In genomic region chr19:49574206-49574755, GRCh38 we compare ENCODE assay signal across 22 cellular contexts. TPM values are rescaled to one million over a fixed set of nuclear protein-coding genes. Genes with fewer than 3 reads are reported as not detected.
DNase-seq lines count a peak whose midpoint lies in the region; ATAC-seq and TF ChIP-seq lines count a peak whose summit lies in the region.
"Had no signal": no experiment of that assay in that cellular context is flagged by ENCODE, and none has a peak within 500 bp of the region (broad histone marks: within the 10 kb centered on the region; RNA-seq: fewer than 3 reads in every experiment).

No MANE protein-coding gene starts in this region.

- intact Hi-C loops in activated naive CD4-positive, alpha-beta T cell treated with anti-CD3 and anti-CD28 coated beads for 36 hours (cut with micrococcal nuclease): loop anchor here (5.0 kb wide), 1 partner anchor 37 kb away; no protein-coding TSS in a partner anchor
- intact Hi-C loops in gastrocnemius medialis (cut with DNase I; ENCODE audit: low total_unique reads): no loop called here

- no peaks in the 10 kb centered on the region for H3K27me3 ChIP-seq in gastrocnemius medialis
- H3K27me3 ChIP-seq: heart left ventricle had no signal

- H3K4me3 Mint-ChIP-seq in activated naive CD4-positive, alpha-beta T cell treated with anti-CD3 and anti-CD28 coated beads for 36 hours: no peak overlapping the region
- H3K4me3 Mint-ChIP-seq in activated naive CD8-positive, alpha-beta T cell treated with anti-CD3 and anti-CD28 coated beads for 36 hours: no peak overlapping the region
- H3K4me3 Mint-ChIP-seq: activated CD4-positive, alpha-beta T cell treated with anti-CD3 and anti-CD28 coated beads, Interleukin-2, amount 10 ng/mL, durations not matched to agents 24 days and 14 days; activated naive CD4-positive, alpha-beta T cell treated with anti-CD3 and anti-CD28 coated beads, Interleukin-2, amount 10 ng/mL, durations not matched to agents 7 days and 5 days; CD14-positive monocyte; effector memory CD8-positive, alpha-beta T cell had no signal

- no peak overlapping the region for H3K4me3 ChIP-seq in gastrocnemius medialis
- H3K4me3 ChIP-seq: GM12878, heart left ventricle, prostate gland had no signal

- H3K4me1 ChIP-seq in gastrocnemius medialis: peaks cover 60 to 75% of the 10 kb centered on the region in 2 donors
- H3K4me1 ChIP-seq: prostate gland had no signal

- DNase-seq in activated naive CD4-positive, alpha-beta T cell treated with anti-CD3 and anti-CD28 coated beads for 36 hours: no peak
- DNase-seq in activated naive CD4-positive, alpha-beta T cell (lab: John Stamatoyannopoulos, UW): no peak
- DNase-seq in activated naive CD8-positive, alpha-beta T cell treated with anti-CD3 and anti-CD28 coated beads for 36 hours: no peak
- DNase-seq in gastrocnemius medialis (no peak), omental fat pad (ENCODE audit: low spot score) (no peak)
- no peak for DNase-seq in activated CD4-positive, CD25-positive, alpha-beta regulatory T cell (lab: John Stamatoyannopoulos, UW)
- DNase-seq: activated CD4-positive, alpha-beta T cell treated with anti-CD3 and anti-CD28 coated beads, Interleukin-2, amount 10 ng/mL, durations not matched to agents 24 days and 14 days; activated naive CD4-positive, alpha-beta T cell treated with anti-CD3 and anti-CD28 coated beads, Interleukin-2, amount 10 ng/mL, durations not matched to agents 7 days and 5 days; DMS153; effector memory CD8-positive, alpha-beta T cell; heart left ventricle; Kasumi-1; midbrain; NCI-H1105; NCI-H2107; NCI-H524 treated with DMSO at 0.1 percent for 48 hours; stimulated activated CD4-positive, alpha-beta T cell treated with anti-CD3 and anti-CD28 coated beads, Interleukin-4, amount 100 ng/mL, for 24 hours had no signal

- H3K36me3 Mint-ChIP-seq in activated naive CD4-positive, alpha-beta T cell treated with anti-CD3 and anti-CD28 coated beads for 36 hours (ENCODE audit: low read depth): peaks cover 5% of the 10 kb centered on the region
- peaks cover 2% of the 10 kb centered on the region for H3K36me3 Mint-ChIP-seq in activated naive CD8-positive, alpha-beta T cell treated with anti-CD3 and anti-CD28 coated beads for 36 hours

- H3K9me3 Mint-ChIP-seq in activated naive CD4-positive, alpha-beta T cell treated with anti-CD3 and anti-CD28 coated beads for 36 hours: no peaks in the 10 kb centered on the region
- H3K9me3 Mint-ChIP-seq in activated naive CD8-positive, alpha-beta T cell treated with anti-CD3 and anti-CD28 coated beads for 36 hours: no peaks in the 10 kb centered on the region
- H3K9me3 Mint-ChIP-seq: activated CD4-positive, alpha-beta T cell treated with anti-CD3 and anti-CD28 coated beads, Interleukin-2, amount 10 ng/mL, durations not matched to agents 24 days and 14 days; activated naive CD4-positive, alpha-beta T cell treated with anti-CD3 and anti-CD28 coated beads, Interleukin-2, amount 10 ng/mL, durations not matched to agents 7 days and 5 days; CD14-positive monocyte; effector memory CD8-positive, alpha-beta T cell had no signal

- in situ Hi-C loops in gastrocnemius medialis (cut with MboI; ENCODE audit: low sequenced_read_pairs in 4 of 4): loop anchor here in 3 of 4 donors (5.0 to 10.0 kb wide), 3 partner anchors 77 to 101 kb away; partner anchors contain the start of genes BCL2L12 (in 1 of the 3), IRF3 (in 1 of the 3), PRMT1 (in 1 of the 3) and RPS11 (in 1 of the 3)

- peak overlapping the region; percentile 53 for H3K27ac Mint-ChIP-seq in activated naive CD4-positive, alpha-beta T cell treated with anti-CD3 and anti-CD28 coated beads for 36 hours
- H3K27ac Mint-ChIP-seq in activated naive CD8-positive, alpha-beta T cell treated with anti-CD3 and anti-CD28 coated beads for 36 hours: peak overlapping the region; percentile 20
- H3K27ac Mint-ChIP-seq: effector memory CD8-positive, alpha-beta T cell had no signal

- CTCF ChIA-PET in activated naive CD4-positive, alpha-beta T cell treated with anti-CD3 and anti-CD28 coated beads for 36 hours (lab: Charles Lee): interaction anchor here (0.6 to 6.7 kb wide), 5 partner anchors 14 to 71 kb away, joined by 3 to 74 read pairs (median 4); no protein-coding TSS in a partner anchor

- no peaks in the 10 kb centered on the region for H3K27me3 Mint-ChIP-seq in activated naive CD4-positive, alpha-beta T cell treated with anti-CD3 and anti-CD28 coated beads for 36 hours (ENCODE audit: low read depth)
- H3K27me3 Mint-ChIP-seq in activated naive CD8-positive, alpha-beta T cell treated with anti-CD3 and anti-CD28 coated beads for 36 hours: no peaks in the 10 kb centered on the region
- H3K27me3 Mint-ChIP-seq: activated CD4-positive, alpha-beta T cell treated with anti-CD3 and anti-CD28 coated beads, Interleukin-2, amount 10 ng/mL, durations not matched to agents 24 days and 14 days; activated naive CD4-positive, alpha-beta T cell treated with anti-CD3 and anti-CD28 coated beads, Interleukin-2, amount 10 ng/mL, durations not matched to agents 7 days and 5 days; effector memory CD8-positive, alpha-beta T cell had no signal

- TF ChIP-seq CTCF in gastrocnemius medialis (IDR thresholded peaks at IDR 0.05 in 4 of 5, conservative IDR thresholded peaks at IDR 0.05 in 1 of 5) (no peak), omental fat pad (IDR thresholded peaks at IDR 0.05) (no peak)

- H3K27ac ChIP-seq in gastrocnemius medialis: peak overlapping the region in 3 of 4 donors; percentile 35 to 85 (median 70)
- H3K27ac ChIP-seq: heart left ventricle, prostate gland, RWPE1 had no signal

- TF ChIP-seq POLR2A in gastrocnemius medialis (IDR thresholded peaks at IDR 0.05): no peak

- peaks cover 0 to 12% of the 10 kb centered on the region in 2 donors for H3K36me3 ChIP-seq in gastrocnemius medialis
- H3K36me3 ChIP-seq: prostate gland had no signal

- H3K4me1 Mint-ChIP-seq in activated naive CD4-positive, alpha-beta T cell treated with anti-CD3 and anti-CD28 coated beads for 36 hours (ENCODE audit: low read depth): peaks cover 48% of the 10 kb centered on the region
- peaks cover 30% of the 10 kb centered on the region for H3K4me1 Mint-ChIP-seq in activated naive CD8-positive, alpha-beta T cell treated with anti-CD3 and anti-CD28 coated beads for 36 hours

- no peak for ATAC-seq in gastrocnemius medialis
- ATAC-seq in omental fat pad (ENCODE audit: low FRiP score): no peak
- ATAC-seq: effector memory CD8-positive, alpha-beta T cell; GM12878; heart left ventricle; left lobe of liver had no signal

- no peaks in the 10 kb centered on the region for H3K9me3 ChIP-seq in gastrocnemius medialis
- H3K9me3 ChIP-seq: heart left ventricle, prostate gland had no signal

RNA-seq across cellular contexts. Expression of gene NOSIP, which starts 6.1 kb away (rescaled TPM):
- total RNA-seq in activated naive CD4-positive, alpha-beta T cell treated with anti-CD3 and anti-CD28 coated beads for 36 hours: 10 to 100 TPM; 76.4 to 77.4 TPM
- total RNA-seq in activated naive CD8-positive, alpha-beta T cell treated with anti-CD3 and anti-CD28 coated beads for 36 hours: 10 to 100 TPM; 61.4 to 69.5 TPM
- total RNA-seq in gastrocnemius medialis (10 to 100 TPM; 62.4 to 92.8 (median 78.9) TPM), omental fat pad (10 to 100 TPM; 36.9 to 70.8 (median 46.4) TPM)

RNA-seq across cellular contexts. Expression of gene PRRG2, which starts 6.8 kb away (rescaled TPM):
- under 1 TPM; 0.52 TPM for total RNA-seq in activated naive CD4-positive, alpha-beta T cell treated with anti-CD3 and anti-CD28 coated beads for 36 hours
- total RNA-seq in activated naive CD8-positive, alpha-beta T cell treated with anti-CD3 and anti-CD28 coated beads for 36 hours: 1 to 10 TPM; 1.5 to 1.6 TPM
- total RNA-seq in gastrocnemius medialis (1 to 10 TPM in 3 of 4 donors, not detected in 1; 1.4 to 4.6 (median 3.8) TPM), omental fat pad (1 to 10 TPM in 2 of 4 donors, under 1 TPM in 1, not detected in 1; 0.79 to 5.2 (median 2.3) TPM)

RNA-seq across cellular contexts. Expression of gene PRR12, which starts 16.7 kb away (rescaled TPM):
- 10 to 100 TPM; 16.4 to 16.9 TPM for total RNA-seq in activated naive CD4-positive, alpha-beta T cell treated with anti-CD3 and anti-CD28 coated beads for 36 hours
- 10 to 100 TPM; 16.0 to 17.8 TPM for total RNA-seq in activated naive CD8-positive, alpha-beta T cell treated with anti-CD3 and anti-CD28 coated beads for 36 hours
- total RNA-seq in gastrocnemius medialis: 1 to 10 TPM; 3.4 to 7.7 (median 3.8) TPM
- 10 to 100 TPM in 1 of 4 donors, 1 to 10 TPM in 3; 3.3 to 11.3 (median 4.1) TPM for total RNA-seq in omental fat pad

RNA-seq across cellular contexts. Expression of gene RCN3, which starts 46.5 kb away (rescaled TPM):
- 1 to 10 TPM; 6.7 to 7.2 TPM for total RNA-seq in activated naive CD4-positive, alpha-beta T cell treated with anti-CD3 and anti-CD28 coated beads for 36 hours
- total RNA-seq in activated naive CD8-positive, alpha-beta T cell treated with anti-CD3 and anti-CD28 coated beads for 36 hours: 1 to 10 TPM; 3.6 to 4.3 TPM
- total RNA-seq in gastrocnemius medialis (10 to 100 TPM in 2 of 4 donors, 1 to 10 TPM in 2; 1.2 to 11.7 (median 7.6) TPM), omental fat pad (10 to 100 TPM; 23.7 to 70.1 (median 26.9) TPM)
